In genomic region chr9:16401720-16402119, GRCh38 we compare ENCODE assay signal across 25 cellular contexts.
DNase-seq lines count a peak whose midpoint lies in the region; ATAC-seq and TF ChIP-seq lines count a peak whose summit lies in the region.
"Had no signal": no experiment of that assay in that cellular context is flagged by ENCODE, and none has a peak within 500 bp of the region (broad histone marks: within the 10 kb centered on the region; RNA-seq: fewer than 3 reads in every experiment).

No MANE protein-coding gene starts in this region.

- peak overlapping the region; percentile 27 to 82 (median 69) for H3K27ac Mint-ChIP-seq in CD14-positive monocyte

- no peaks in the 10 kb centered on the region for H4K20me1 ChIP-seq in BLaER1

- no peaks in the 10 kb centered on the region for H3K36me3 Mint-ChIP-seq in CD14-positive monocyte

- peak overlapping the region; percentile 55 for H3K4me2 ChIP-seq in BLaER1
- H3K4me2 ChIP-seq: A549 had no signal

- no peak overlapping the region for H3K9ac ChIP-seq in BLaER1

- no peak for TF ChIP-seq CTCF in CD14-positive monocyte (IDR thresholded peaks at IDR 0.05)

- peak overlapping the region in 1 of 2 donors; percentile 56 for H3K4me3 Mint-ChIP-seq in CD14-positive monocyte

- intact Hi-C loops in CD14-positive monocyte (cut with micrococcal nuclease), result no loop called here

- no peaks in the 10 kb centered on the region for H3K36me3 ChIP-seq in BLaER1
- H3K36me3 ChIP-seq: MG63, SJCRH30 had no signal

- H3K27me3 Mint-ChIP-seq in CD14-positive monocyte (ENCODE audit: low read depth in 3 of 3), result peaks cover 0 to under 1% (median 0%) of the 10 kb centered on the region in 3 donors

- peaks cover 12% of the 10 kb centered on the region for H3K4me1 ChIP-seq in BLaER1

- no peaks in the 10 kb centered on the region for H3K27me3 ChIP-seq in BLaER1
- H3K27me3 ChIP-seq: MG63, SJCRH30 had no signal

- no peak for ATAC-seq in HG02678 (IDR thresholded peaks at IDR 0.05; ENCODE audit: unreplicated experiment)
- ATAC-seq: A549, K562, PC-3 had no signal

- peaks cover 14% of the 10 kb centered on the region for H3K9me3 ChIP-seq in BLaER1
- H3K9me3 ChIP-seq: A549, SJCRH30 had no signal

- H3K4me3 ChIP-seq in BLaER1, result no peak overlapping the region
- H3K4me3 ChIP-seq: A549, K562, MG63, SJCRH30 had no signal

- no peak overlapping the region for H3K27ac ChIP-seq in BLaER1
- H3K27ac ChIP-seq: C4-2B, SJCRH30 had no signal

- no peak for DNase-seq in CD14-positive monocyte (ENCODE audit: low spot score)
- DNase-seq in SKM-1 (lab: John Stamatoyannopoulos, UW; ENCODE audit: unreplicated experiment), result peak; percentile 27
- DNase-seq in globus pallidus (ENCODE audit: low spot score), result peak; percentile 6
- no peak for DNase-seq in NAMALWA (ENCODE audit: low spot score)
- DNase-seq in occipital lobe (lab: John Stamatoyannopoulos, UW), result no peak
- DNase-seq: AML-193; Calu3; DND-41; MG63; NCI-H1092 treated with DMSO at 0.1 percent for 48 hours; NCI-H1436; NCI-H187; NCI-H2081 treated with DMSO at 0.1 percent for 48 hours; NCI-H2171; NCI-H226; NCI-H510A treated with DMSO at 0.1 percent for 48 hours; NCI-H82; NK-92 treated with Interleukin-12 subunit alpha and Interleukin-12 subunit beta, amount 100 ng/mL, for 24 hours; PC-3; SJCRH30 had no signal

- H3K9me3 Mint-ChIP-seq in CD14-positive monocyte, result peaks cover 0 to 4% (median 2%) of the 10 kb centered on the region in 7 donors

- H3K4me1 Mint-ChIP-seq in CD14-positive monocyte, result peaks cover 34% of the 10 kb centered on the region

Comparison
In these comparisons a context has a peak if more than half of its experiments do, and no peak if none do; other contexts are left out.
1. DNase-seq: peak in SKM-1 (single experiment) and globus pallidus (single experiment); none in CD14-positive monocyte (single experiment), NAMALWA (single experiment) and occipital lobe (single experiment).